ENCODE assay signal across 8 cellular contexts in the genomic region with DNA sequence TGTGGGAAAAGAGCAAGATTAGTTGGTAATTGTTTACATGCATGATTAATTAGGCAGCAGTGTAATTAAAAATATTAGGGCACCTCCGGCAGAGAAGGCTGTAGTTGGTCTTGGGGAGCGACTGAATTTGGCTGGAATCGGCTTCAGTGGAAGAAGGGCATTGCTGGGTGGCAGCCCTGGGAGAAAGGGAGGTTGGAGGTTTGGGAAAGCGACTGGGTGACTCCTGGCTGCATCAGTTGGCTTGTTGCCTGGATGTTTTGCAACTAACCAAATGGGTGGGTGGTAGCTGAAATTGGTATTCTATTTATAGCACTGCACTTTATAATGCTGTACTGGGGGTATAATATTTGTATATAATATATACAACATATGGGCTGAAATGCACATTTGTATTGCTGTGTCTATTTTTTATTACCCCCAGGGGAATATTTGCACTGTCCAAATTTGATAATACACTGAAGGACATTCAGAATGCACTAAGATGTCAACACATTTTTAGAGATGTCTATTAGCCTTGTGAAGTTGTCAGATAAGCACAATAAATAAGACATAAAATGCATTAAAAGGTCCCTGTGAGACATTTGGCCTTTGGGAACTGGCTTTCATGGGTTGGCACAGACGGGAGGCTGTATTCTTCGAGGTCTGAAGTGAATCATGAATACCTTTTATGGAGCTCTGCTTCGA. TPM values are rescaled to one million over a fixed set of nuclear protein-coding genes. Genes with fewer than 3 reads are reported as not detected.
DNase-seq lines count a peak whose midpoint lies in the region; ATAC-seq and TF ChIP-seq lines count a peak whose summit lies in the region.

No MANE protein-coding gene starts in this region.

- H3K9me3 Mint-ChIP-seq in naive thymus-derived CD8-positive, alpha-beta T cell, result no peaks in the 10 kb centered on the region

- H3K27ac ChIP-seq in C4-2B (peak overlapping the region; percentile 86), colonic mucosa (no peak overlapping the region)

- peak overlapping the region; percentile 82 to 96 (median 92) for H3K27ac Mint-ChIP-seq in naive thymus-derived CD8-positive, alpha-beta T cell

- ATAC-seq in naive thymus-derived CD8-positive, alpha-beta T cell, result no peak
- ATAC-seq in GM18498 (IDR thresholded peaks at IDR 0.05; ENCODE audit: unreplicated experiment) (no peak), HG02852 (IDR thresholded peaks at IDR 0.05; ENCODE audit: unreplicated experiment) (no peak), GM21825 (IDR thresholded peaks at IDR 0.05; ENCODE audit: unreplicated experiment) (no peak)

- H3K4me3 Mint-ChIP-seq in naive thymus-derived CD8-positive, alpha-beta T cell, result peak overlapping the region; percentile 76 to 92 (median 85)

- TF ChIP-seq CTCF in C4-2B (conservative IDR thresholded peaks at IDR 0.05), result no peak
- TF ChIP-seq CTCF in colonic mucosa (IDR thresholded peaks at IDR 0.05), result no peak

- no peaks in the 10 kb centered on the region for H3K36me3 Mint-ChIP-seq in naive thymus-derived CD8-positive, alpha-beta T cell

- H3K9ac ChIP-seq in colonic mucosa (ENCODE audit: low read depth in 2 of 2, low read length in 2 of 2), result peak overlapping the region in 1 of 2 donors; percentile 76

- H3K4me3 ChIP-seq in colonic mucosa, result peak overlapping the region; percentile 71

- intact Hi-C loops in colonic mucosa (cut with DNase I), result no loop called here

- H3K27me3 ChIP-seq in colonic mucosa, result no peaks in the 10 kb centered on the region

- DNase-seq in NCI-H1694 (lab: John Stamatoyannopoulos, UW) (peak; percentile 52), colonic mucosa (no peak), NCI-H524 treated with DMSO at 0.1 percent for 48 hours (lab: John Stamatoyannopoulos, UW) (no peak)
- no peak for DNase-seq in naive thymus-derived CD8-positive, alpha-beta T cell

- POLR2A ChIA-PET in naive thymus-derived CD8-positive, alpha-beta T cell (lab: Charles Lee), result interaction anchor here (0.6 to 3.0 kb wide), 5 partner anchors 8 to 733 kb away, joined by 3 to 13 read pairs (median 5); partner anchors contain the start of gene HSPH1

- H3K4me1 ChIP-seq in colonic mucosa, result no peaks in the 10 kb centered on the region

- H3K36me3 ChIP-seq in colonic mucosa, result no peaks in the 10 kb centered on the region

- peaks cover 10 to 33% (median 25%) of the 10 kb centered on the region in 4 donors for H3K4me1 Mint-ChIP-seq in naive thymus-derived CD8-positive, alpha-beta T cell

- no peaks in the 10 kb centered on the region for H3K27me3 Mint-ChIP-seq in naive thymus-derived CD8-positive, alpha-beta T cell

- H3K9me3 ChIP-seq in colonic mucosa, result no peaks in the 10 kb centered on the region

RNA-seq across cellular contexts. Expression of gene B3GLCT, which starts 1.7 kb away (rescaled TPM):
- 1 to 10 TPM; 2.8 to 3.1 TPM for total RNA-seq in colonic mucosa
- total RNA-seq in naive thymus-derived CD8-positive, alpha-beta T cell, result 1 to 10 TPM; 6.5 to 6.9 TPM
- polyA plus RNA-seq in naive thymus-derived CD8-positive, alpha-beta T cell, result 1 to 10 TPM; 6.3 to 7.4 (median 7.2) TPM

RNA-seq across cellular contexts. Expression of gene HSPH1, which starts 39.8 kb away (rescaled TPM):
- 100 to 1,000 TPM in 1 of 2 donors, 10 to 100 TPM in 1; 57.3 to 162 TPM for total RNA-seq in colonic mucosa
- total RNA-seq in naive thymus-derived CD8-positive, alpha-beta T cell, result 100 to 1,000 TPM in 1 of 2 experiments, 10 to 100 TPM in 1; 98.4 to 105 TPM
- 10 to 100 TPM; 36.2 to 66.8 (median 52.5) TPM for polyA plus RNA-seq in naive thymus-derived CD8-positive, alpha-beta T cell
